In genomic region chr6:156587751-156588301, GRCh38 we compare ENCODE assay signal across 20 cellular contexts.
DNase-seq lines count a peak whose midpoint lies in the region; TF ChIP-seq lines count a peak whose summit lies in the region.
"Had no signal": no experiment of that assay in that cellular context is flagged by ENCODE, and none has a peak within 500 bp of the region (broad histone marks: within the 10 kb centered on the region; RNA-seq: fewer than 3 reads in every experiment).

No MANE protein-coding gene starts in this region.

- peaks cover 6% of the 10 kb centered on the region for H3K4me1 Mint-ChIP-seq in MCF 10A (ENCODE audit: insufficient read depth, unreplicated experiment)

- peak overlapping the region; percentile 45 for H3K4me2 ChIP-seq in mammary epithelial cell (ENCODE audit: insufficient read depth, low read depth, low read length)

- peak overlapping the region; percentile 83 for H2AFZ ChIP-seq in mammary epithelial cell (ENCODE audit: low read depth, low read length)

- H3K27ac Mint-ChIP-seq in MCF 10A (ENCODE audit: low read depth, unreplicated experiment) = peak overlapping the region; percentile 57
- H3K27ac Mint-ChIP-seq: CD4-positive, alpha-beta T cell had no signal

- no peak overlapping the region for H3K4me3 Mint-ChIP-seq in MCF 10A (ENCODE audit: unreplicated experiment)
- H3K4me3 Mint-ChIP-seq: CD4-positive, alpha-beta T cell had no signal

- TF ChIP-seq POLR2A in breast epithelium (IDR thresholded peaks at IDR 0.05) (no peak), testis (IDR thresholded peaks at IDR 0.05) (no peak)

- no peaks in the 10 kb centered on the region for H3K27me3 ChIP-seq in breast epithelium
- H3K27me3 ChIP-seq in mammary epithelial cell (ENCODE audit: insufficient read depth, low read length) = no peaks in the 10 kb centered on the region
- H3K27me3 ChIP-seq in testis = no peaks in the 10 kb centered on the region
- H3K27me3 ChIP-seq: BE2C had no signal

- H3K4me3 ChIP-seq in breast epithelium (no peak overlapping the region), mammary epithelial cell (replicated peaks in 1 of 3; ENCODE audit: insufficient read depth in 1 of 3, low read depth in 2 of 3, low read length in 3 of 3) (no peak overlapping the region), testis (no peak overlapping the region)
- H3K4me3 ChIP-seq: GM12878, SK-N-MC had no signal

- in situ Hi-C loops in mammary epithelial cell (cut with MboI; ENCODE audit: low sequenced_read_pairs in 2 of 2) = no loop called here

- dilution Hi-C loops in mammary epithelial cell (cut with HindIII; ENCODE audit: low sequenced_read_pairs) = no loop called here

- H3K9ac ChIP-seq in mammary epithelial cell (ENCODE audit: insufficient read depth, low read length) = no peak overlapping the region

- no peaks in the 10 kb centered on the region for H3K9me3 Mint-ChIP-seq in MCF 10A (ENCODE audit: unreplicated experiment)
- H3K9me3 Mint-ChIP-seq: CD4-positive, alpha-beta T cell had no signal

- no peaks in the 10 kb centered on the region for H3K36me3 Mint-ChIP-seq in MCF 10A (ENCODE audit: insufficient read depth, unreplicated experiment)

- CTCF ChIA-PET in MCF 10A (lab: Yijun Ruan, JAX) (no interaction called here), mammary epithelial cell (lab: Charles Lee; ENCODE audit: low non-redundant PET) (no interaction called here)

- H3K27ac ChIP-seq in breast epithelium = peak overlapping the region in 1 of 2 donors; percentile 15
- no peak overlapping the region for H3K27ac ChIP-seq in mammary epithelial cell (ENCODE audit: insufficient read depth, low read depth, low read length)
- H3K27ac ChIP-seq in testis = no peak overlapping the region
- H3K27ac ChIP-seq: SK-N-MC had no signal

- no peaks in the 10 kb centered on the region for H4K20me1 ChIP-seq in mammary epithelial cell (ENCODE audit: insufficient read depth, low read length)

- no peaks in the 10 kb centered on the region for H3K79me2 ChIP-seq in mammary epithelial cell (ENCODE audit: insufficient read depth, low read length)

- no peaks in the 10 kb centered on the region for H3K4me1 ChIP-seq in breast epithelium
- peaks cover 11% of the 10 kb centered on the region for H3K4me1 ChIP-seq in mammary epithelial cell (ENCODE audit: insufficient read depth, low read length)
- H3K4me1 ChIP-seq in testis = no peaks in the 10 kb centered on the region
- H3K4me1 ChIP-seq: BE2C, Caco-2 had no signal

- H3K36me3 ChIP-seq in breast epithelium (no peaks in the 10 kb centered on the region), mammary epithelial cell (ENCODE audit: insufficient read depth, low read length) (no peaks in the 10 kb centered on the region), testis (ENCODE audit: low read depth, missing control alignments) (no peaks in the 10 kb centered on the region)
- H3K36me3 ChIP-seq: BE2C had no signal

- TF ChIP-seq CTCF in MCF 10A (IDR thresholded peaks at IDR 0.05; ENCODE audit: unreplicated experiment) (no peak), breast epithelium (IDR thresholded peaks at IDR 0.05) (no peak), mammary epithelial cell (conservative IDR thresholded peaks at IDR 0.05 in 1 of 2, IDR thresholded peaks at IDR 0.05 in 1 of 2; ENCODE audit: extremely low read depth in 1 of 2, insufficient read depth in 1 of 2, low read depth in 1 of 2, low read length in 2 of 2) (no peak), testis (IDR thresholded peaks at IDR 0.05) (no peak), GM10266 (IDR thresholded peaks at IDR 0.05; ENCODE audit: control insufficient read depth, insufficient read depth, low read depth, missing control alignments) (no peak)

- H3K9me3 ChIP-seq in breast epithelium = no peaks in the 10 kb centered on the region
- no peaks in the 10 kb centered on the region for H3K9me3 ChIP-seq in mammary epithelial cell (replicated peaks; ENCODE audit: insufficient read depth, low read length)
- H3K9me3 ChIP-seq in testis = no peaks in the 10 kb centered on the region
- H3K9me3 ChIP-seq: BE2C, Caco-2 had no signal

- DNase-seq in MCF 10A (ENCODE audit: unreplicated experiment) = no peak
- DNase-seq in breast epithelium (ENCODE audit: low spot score in 2 of 2) = no peak
- DNase-seq in mammary epithelial cell = peak; percentile 29
- peak; percentile 16 for DNase-seq in glomerular visceral epithelial cell (ENCODE audit: extremely low spot score)
- no peak for DNase-seq in head of caudate nucleus
- no peak for DNase-seq in testis
- no peak for DNase-seq in GM10266 (ENCODE audit: extremely low spot score)
- DNase-seq in KG1 (lab: John Stamatoyannopoulos, UW) = no peak
- DNase-seq: BE2C; Caco-2; CD4-positive, alpha-beta T cell; GF-D8; NCI-H1436; NCI-H1930; NCI-H2171; NCI-H446 treated with DMSO at 0.1 percent for 48 hours; NCI-H748 treated with DMSO at 0.1 percent for 48 hours; Right ventricle myocardium superior had no signal

- intact Hi-C loops in MCF 10A (cut with micrococcal nuclease) (no loop called here), breast epithelium (cut with DNase I; ENCODE audit: low total_unique reads) (no loop called here), mammary epithelial cell (cut with micrococcal nuclease) (no loop called here), head of caudate nucleus (cut with DNase I) (no loop called here), testis (cut with DNase I; ENCODE audit: low total_unique reads) (no loop called here)

- POLR2A ChIA-PET in MCF 10A (lab: Yijun Ruan, JAX) = no interaction called here

- 47% methylated on average over 3 of the region's 3 CpGs for WGBS in mammary epithelial cell (ENCODE audit: low coverage, missing lambda C conversion rate)
- WGBS in testis, 2 donors = 91 to 95% methylated on average over 3 of the region's 3 CpGs

- no peaks in the 10 kb centered on the region for H3K27me3 Mint-ChIP-seq in MCF 10A (ENCODE audit: insufficient read depth, unreplicated experiment)
- H3K27me3 Mint-ChIP-seq: CD4-positive, alpha-beta T cell had no signal

- BruUV-seq in MCF 10A (replicated peaks; lab: Mats Ljungman, UMichigan) (no TSS peak), mammary epithelial cell (replicated peaks; lab: Mats Ljungman, UMichigan) (no TSS peak)

Comparison
In these comparisons a context has a peak if more than half of its experiments do, and no peak if none do; other contexts are left out.
1. DNase-seq: peak in mammary epithelial cell (single experiment) and glomerular visceral epithelial cell (single experiment); none in MCF 10A (single experiment), breast epithelium (0 of 2), head of caudate nucleus (0 of 42), testis (single experiment), GM10266 (single experiment) and KG1 (single experiment).